In the genomic region with DNA sequence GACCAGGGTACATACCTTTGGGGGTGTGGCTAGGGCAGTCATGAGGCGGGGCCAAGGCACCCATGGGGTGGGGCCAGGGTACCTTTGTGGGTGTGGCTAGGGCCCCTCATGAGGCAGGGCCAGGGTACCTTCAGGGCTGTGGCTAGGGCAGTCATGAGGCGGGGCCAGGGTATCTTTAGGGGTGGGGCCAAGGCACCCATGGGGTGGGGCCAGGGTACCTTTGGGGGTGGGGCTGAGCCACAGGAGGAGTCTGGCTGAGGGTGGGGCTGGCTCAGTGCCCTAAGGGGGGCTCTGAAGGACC, we compare ENCODE assay signal across 16 cellular contexts. TPM values are rescaled to one million over a fixed set of nuclear protein-coding genes. Genes with fewer than 3 reads are reported as not detected.
DNase-seq lines count a peak whose midpoint lies in the region; ATAC-seq and TF ChIP-seq lines count a peak whose summit lies in the region.
"Had no signal": no experiment of that assay in that cellular context is flagged by ENCODE, and none has a peak within 500 bp of the region (broad histone marks: within the 10 kb centered on the region; RNA-seq: fewer than 3 reads in every experiment).

No MANE protein-coding gene starts in this region.

- H3K27me3 Mint-ChIP-seq in activated CD8-positive, alpha-beta memory T cell treated with anti-CD3 and anti-CD28 coated beads, Interleukin-2, amount 10 ng/mL, durations not matched to agents 7 days and 5 days: peaks cover 10% of the 10 kb centered on the region
- H3K27me3 Mint-ChIP-seq in activated CD8-positive, alpha-beta T cell treated with anti-CD3 and anti-CD28 coated beads for 36 hours: peaks cover 2% of the 10 kb centered on the region
- peaks cover 0 to 3% of the 10 kb centered on the region in 2 donors for H3K27me3 Mint-ChIP-seq in natural killer cell treated with Interleukin-12 subunit alpha and Interleukin-12 subunit beta and Interleukin-15 and Interleukin-18, amount 100 ng/mL, for 72 hours

- peak; percentile 49 for DNase-seq in activated CD8-positive, alpha-beta memory T cell treated with anti-CD3 and anti-CD28 coated beads, Interleukin-2, amount 10 ng/mL, durations not matched to agents 7 days and 5 days
- no peak for DNase-seq in activated CD8-positive, alpha-beta memory T cell treated with anti-CD3 and anti-CD28 coated beads, Interleukin-2, amount 50 U/mL, for 4 hours
- peak; percentile 39 for DNase-seq in activated CD8-positive, alpha-beta T cell treated with anti-CD3 and anti-CD28 coated beads for 36 hours
- no peak for DNase-seq in natural killer cell treated with Interleukin-12 subunit alpha and Interleukin-12 subunit beta and Interleukin-15 and Interleukin-18, amount 100 ng/mL, for 72 hours (ENCODE audit: low spot score)
- DNase-seq in NCI-H1092 treated with DMSO at 0.1 percent for 48 hours (lab: John Stamatoyannopoulos, UW) (no peak), epidermal melanocyte (ENCODE audit: insufficient read length, low spot score) (no peak)
- DNase-seq: hypothalamus; left ventricle myocardium superior; MG63; naive thymus-derived CD8-positive, alpha-beta T cell; NCI-H2081 treated with DMSO at 0.1 percent for 48 hours; NCI-H774 had no signal

- intact Hi-C loops in activated CD8-positive, alpha-beta T cell treated with anti-CD3 and anti-CD28 coated beads for 36 hours (cut with micrococcal nuclease): no loop called here

- no peak overlapping the region for H3K4me3 Mint-ChIP-seq in activated CD8-positive, alpha-beta memory T cell treated with anti-CD3 and anti-CD28 coated beads, Interleukin-2, amount 10 ng/mL, durations not matched to agents 7 days and 5 days
- H3K4me3 Mint-ChIP-seq in activated CD8-positive, alpha-beta T cell treated with anti-CD3 and anti-CD28 coated beads for 36 hours: no peak overlapping the region
- no peak overlapping the region for H3K4me3 Mint-ChIP-seq in natural killer cell treated with Interleukin-12 subunit alpha and Interleukin-12 subunit beta and Interleukin-15 and Interleukin-18, amount 100 ng/mL, for 72 hours

- no peak overlapping the region for H3K27ac Mint-ChIP-seq in activated CD8-positive, alpha-beta memory T cell treated with anti-CD3 and anti-CD28 coated beads, Interleukin-2, amount 10 ng/mL, durations not matched to agents 7 days and 5 days
- no peak overlapping the region for H3K27ac Mint-ChIP-seq in activated CD8-positive, alpha-beta T cell treated with anti-CD3 and anti-CD28 coated beads for 36 hours
- no peak overlapping the region for H3K27ac Mint-ChIP-seq in natural killer cell treated with Interleukin-12 subunit alpha and Interleukin-12 subunit beta and Interleukin-15 and Interleukin-18, amount 100 ng/mL, for 72 hours
- H3K27ac Mint-ChIP-seq: naive thymus-derived CD8-positive, alpha-beta T cell had no signal

- CTCF ChIA-PET in activated CD8-positive, alpha-beta memory T cell treated with anti-CD3 and anti-CD28 coated beads, Interleukin-2, amount 10 ng/mL, durations not matched to agents 7 days and 5 days (lab: Charles Lee): no interaction called here
- CTCF ChIA-PET in HEK293 (lab: Yijun Ruan, JAX): no interaction called here
- CTCF ChIA-PET in activated CD8-positive, alpha-beta T cell treated with anti-CD3 and anti-CD28 coated beads for 36 hours (lab: Charles Lee): no interaction called here

- no peaks in the 10 kb centered on the region for H3K4me1 Mint-ChIP-seq in activated CD8-positive, alpha-beta memory T cell treated with anti-CD3 and anti-CD28 coated beads, Interleukin-2, amount 10 ng/mL, durations not matched to agents 7 days and 5 days
- H3K4me1 Mint-ChIP-seq in activated CD8-positive, alpha-beta T cell treated with anti-CD3 and anti-CD28 coated beads for 36 hours (ENCODE audit: low read depth): peaks cover 2% of the 10 kb centered on the region
- H3K4me1 Mint-ChIP-seq in natural killer cell treated with Interleukin-12 subunit alpha and Interleukin-12 subunit beta and Interleukin-15 and Interleukin-18, amount 100 ng/mL, for 72 hours (ENCODE audit: low read depth in 2 of 2): no peaks in the 10 kb centered on the region

- no peak overlapping the region for H3K4me3 ChIP-seq in HEK293 (ENCODE audit: low read depth, low read length)
- H3K4me3 ChIP-seq: MG63, prostate gland had no signal

- peaks cover 6% of the 10 kb centered on the region for H3K36me3 Mint-ChIP-seq in activated CD8-positive, alpha-beta memory T cell treated with anti-CD3 and anti-CD28 coated beads, Interleukin-2, amount 10 ng/mL, durations not matched to agents 7 days and 5 days
- H3K36me3 Mint-ChIP-seq in activated CD8-positive, alpha-beta T cell treated with anti-CD3 and anti-CD28 coated beads for 36 hours (ENCODE audit: low read depth): peaks cover 22% of the 10 kb centered on the region
- no peaks in the 10 kb centered on the region for H3K36me3 Mint-ChIP-seq in natural killer cell treated with Interleukin-12 subunit alpha and Interleukin-12 subunit beta and Interleukin-15 and Interleukin-18, amount 100 ng/mL, for 72 hours

- no peaks in the 10 kb centered on the region for H3K9me3 Mint-ChIP-seq in activated CD8-positive, alpha-beta memory T cell treated with anti-CD3 and anti-CD28 coated beads, Interleukin-2, amount 10 ng/mL, durations not matched to agents 7 days and 5 days (ENCODE audit: low read depth)
- H3K9me3 Mint-ChIP-seq in activated CD8-positive, alpha-beta T cell treated with anti-CD3 and anti-CD28 coated beads for 36 hours: no peaks in the 10 kb centered on the region
- H3K9me3 Mint-ChIP-seq in natural killer cell treated with Interleukin-12 subunit alpha and Interleukin-12 subunit beta and Interleukin-15 and Interleukin-18, amount 100 ng/mL, for 72 hours: no peaks in the 10 kb centered on the region

- peaks cover 0 to 53% of the 10 kb centered on the region in 2 experiments; a peak in 1 of 3 replicates for H3K36me3 ChIP-seq in HEK293 (ENCODE audit: control insufficient read depth in 2 of 2, insufficient read depth in 1 of 2, low read length in 2 of 2)
- H3K36me3 ChIP-seq: prostate gland had no signal

- H3K4me1 ChIP-seq in HEK293 (ENCODE audit: control insufficient read depth, insufficient read depth, low read length): peaks cover 2% of the 10 kb centered on the region; the same call in 1 of the 2 replicates
- H3K4me1 ChIP-seq: prostate gland had no signal

- H3K27ac ChIP-seq in HEK293 (ENCODE audit: extremely low read depth, low read depth, low read length): no peak overlapping the region
- H3K27ac ChIP-seq: prostate gland had no signal

- no peaks in the 10 kb centered on the region for H3K9me3 ChIP-seq in HEK293 (ENCODE audit: control insufficient read depth, insufficient read depth, low read depth, low read length)
- H3K9me3 ChIP-seq: MG63, prostate gland had no signal

- POLR2A ChIA-PET in HEK293 (lab: Yijun Ruan, JAX): interaction anchor here (0.9 kb wide), 1 partner anchor 9 kb away, joined by 4 read pairs; a partner anchor contains a TSS
- POLR2A ChIA-PET in activated CD8-positive, alpha-beta T cell treated with anti-CD3 and anti-CD28 coated beads for 36 hours (lab: Charles Lee): interaction anchor here (2.3 kb wide), 1 partner anchor 10 kb away, joined by 6 read pairs; no protein-coding TSS in a partner anchor

- TF ChIP-seq CTCF in HEK293 (tag by site-specific recombination; IDR thresholded peaks at IDR 0.05): no peak
- TF ChIP-seq CTCF in activated CD8-positive, alpha-beta T cell treated with anti-CD3 and anti-CD28 coated beads for 36 hours (IDR thresholded peaks at IDR 0.05): no peak

- ATAC-seq in activated CD8-positive, alpha-beta memory T cell treated with anti-CD3 and anti-CD28 coated beads, Interleukin-2, amount 10 ng/mL, durations not matched to agents 7 days and 5 days: peak; percentile 48
- ATAC-seq in activated CD8-positive, alpha-beta T cell treated with anti-CD3 and anti-CD28 coated beads for 36 hours: peak; percentile 81
- ATAC-seq in natural killer cell treated with Interleukin-12 subunit alpha and Interleukin-12 subunit beta and Interleukin-15 and Interleukin-18, amount 100 ng/mL, for 72 hours: peak; percentile 17 to 34
- no peak for ATAC-seq in GM21576 (IDR thresholded peaks at IDR 0.05; ENCODE audit: unreplicated experiment)
- ATAC-seq: left ventricle myocardium superior; naive thymus-derived CD8-positive, alpha-beta T cell had no signal

TF ChIP-seq in HEK293, 187 proteins besides CTCF, POLR2A, EP300 and RAD21 (continues in another document):
- TF ChIP-seq KLF1 (tag by site-specific recombination; IDR thresholded peaks at IDR 0.05): peak; percentile 68
- 0 out of 2 replicates have a peak, but pooled peaks have one; percentile 15 for TF ChIP-seq SP2 (tag by site-specific recombination; IDR thresholded peaks at IDR 0.05)

RNA-seq across cellular contexts. Expression of a gene that starts 3.5 kb away (rescaled TPM):
- total RNA-seq in activated CD8-positive, alpha-beta memory T cell treated with anti-CD3 and anti-CD28 coated beads, Interleukin-2, amount 10 ng/mL, durations not matched to agents 7 days and 5 days: not detected
- total RNA-seq in activated CD8-positive, alpha-beta T cell treated with anti-CD3 and anti-CD28 coated beads for 36 hours: not detected
- total RNA-seq in natural killer cell treated with Interleukin-12 subunit alpha and Interleukin-12 subunit beta and Interleukin-15 and Interleukin-18, amount 100 ng/mL, for 72 hours: not detected
- total RNA-seq: left ventricle myocardium superior; naive thymus-derived CD8-positive, alpha-beta T cell; prostate gland; T-helper 2 cell treated with Interferon-gamma antibody and Interleukin-4, amounts not matched to agents 100 ng/mL and 5 ng/mL, for 36 hours had no signal

RNA-seq across cellular contexts. Expression of a gene that starts 8.7 kb away (rescaled TPM):
- total RNA-seq in activated CD8-positive, alpha-beta memory T cell treated with anti-CD3 and anti-CD28 coated beads, Interleukin-2, amount 10 ng/mL, durations not matched to agents 7 days and 5 days: 100 to 1,000 TPM; 125 to 139 TPM
- 100 to 1,000 TPM in 1 of 2 experiments, 10 to 100 TPM in 1; 95.6 to 115 TPM for total RNA-seq in activated CD8-positive, alpha-beta T cell treated with anti-CD3 and anti-CD28 coated beads for 36 hours
- 100 to 1,000 TPM in 1 of 2 donors, 10 to 100 TPM in 1; 70.7 to 210 TPM for total RNA-seq in natural killer cell treated with Interleukin-12 subunit alpha and Interleukin-12 subunit beta and Interleukin-15 and Interleukin-18, amount 100 ng/mL, for 72 hours

RNA-seq across cellular contexts. Expression of a gene that starts 8.9 kb away (rescaled TPM):
- 10 to 100 TPM; 27.8 to 38.0 TPM for total RNA-seq in activated CD8-positive, alpha-beta memory T cell treated with anti-CD3 and anti-CD28 coated beads, Interleukin-2, amount 10 ng/mL, durations not matched to agents 7 days and 5 days
- total RNA-seq in activated CD8-positive, alpha-beta T cell treated with anti-CD3 and anti-CD28 coated beads for 36 hours: 10 to 100 TPM; 17.1 to 18.1 TPM
- 10 to 100 TPM; 38.2 to 79.3 TPM for total RNA-seq in natural killer cell treated with Interleukin-12 subunit alpha and Interleukin-12 subunit beta and Interleukin-15 and Interleukin-18, amount 100 ng/mL, for 72 hours

RNA-seq across cellular contexts. Expression of a gene that starts 36.5 kb away (rescaled TPM):
- not detected for total RNA-seq in activated CD8-positive, alpha-beta memory T cell treated with anti-CD3 and anti-CD28 coated beads, Interleukin-2, amount 10 ng/mL, durations not matched to agents 7 days and 5 days
- not detected for total RNA-seq in activated CD8-positive, alpha-beta T cell treated with anti-CD3 and anti-CD28 coated beads for 36 hours
- total RNA-seq in natural killer cell treated with Interleukin-12 subunit alpha and Interleukin-12 subunit beta and Interleukin-15 and Interleukin-18, amount 100 ng/mL, for 72 hours: not detected
- total RNA-seq: naive thymus-derived CD8-positive, alpha-beta T cell had no signal

RNA-seq across cellular contexts. Expression of a gene that starts 56.3 kb away (rescaled TPM):
- 10 to 100 TPM; 34.8 to 37.0 TPM for total RNA-seq in activated CD8-positive, alpha-beta memory T cell treated with anti-CD3 and anti-CD28 coated beads, Interleukin-2, amount 10 ng/mL, durations not matched to agents 7 days and 5 days
- 10 to 100 TPM; 21.3 to 25.0 TPM for total RNA-seq in activated CD8-positive, alpha-beta T cell treated with anti-CD3 and anti-CD28 coated beads for 36 hours
- total RNA-seq in natural killer cell treated with Interleukin-12 subunit alpha and Interleukin-12 subunit beta and Interleukin-15 and Interleukin-18, amount 100 ng/mL, for 72 hours: 10 to 100 TPM; 26.9 to 54.0 TPM

Comparison
In these comparisons a context has a peak if more than half of its experiments do, and no peak if none do; other contexts are left out.
1. DNase-seq: peak in activated CD8-positive, alpha-beta memory T cell treated with anti-CD3 and anti-CD28 coated beads, Interleukin-2, amount 10 ng/mL, durations not matched to agents 7 days and 5 days (single experiment) and activated CD8-positive, alpha-beta T cell treated with anti-CD3 and anti-CD28 coated beads for 36 hours (single experiment); none in activated CD8-positive, alpha-beta memory T cell treated with anti-CD3 and anti-CD28 coated beads, Interleukin-2, amount 50 U/mL, for 4 hours (single experiment), natural killer cell treated with Interleukin-12 subunit alpha and Interleukin-12 subunit beta and Interleukin-15 and Interleukin-18, amount 100 ng/mL, for 72 hours (single experiment), NCI-H1092 treated with DMSO at 0.1 percent for 48 hours (single experiment) and epidermal melanocyte (single experiment).